Comparison of ENCODE assay signal across 13 cellular contexts in genomic region chr14:58899317-58899713, GRCh38.
DNase-seq lines count a peak whose midpoint lies in the region; FAIRE-seq and TF ChIP-seq lines count a peak whose summit lies in the region.
"Had no signal": no experiment of that assay in that cellular context is flagged by ENCODE, and none has a peak within 500 bp of the region (broad histone marks: within the 10 kb centered on the region; RNA-seq: fewer than 3 reads in every experiment).

No MANE protein-coding gene starts in this region.

- no peak overlapping the region for H3K4me3 ChIP-seq in left ventricle myocardium inferior
- H3K4me3 ChIP-seq: spleen, testis had no signal

- H3K27me3 ChIP-seq in left ventricle myocardium inferior (ENCODE audit: low read depth) = no peaks in the 10 kb centered on the region
- H3K27me3 ChIP-seq: spleen, testis had no signal

- H3K9me3 ChIP-seq in left ventricle myocardium inferior (replicated peaks) = no peaks in the 10 kb centered on the region
- H3K9me3 ChIP-seq: testis had no signal

- no peaks in the 10 kb centered on the region for H3K36me3 ChIP-seq in left ventricle myocardium inferior
- H3K36me3 ChIP-seq: spleen had no signal

- intact Hi-C loops in left ventricle myocardium inferior (cut with micrococcal nuclease) = no loop called here

- DNase-seq in H4 (ENCODE audit: low spot score) (peak; percentile 16), amniotic epithelial cell (ENCODE audit: low read depth) (peak; percentile 88), left ventricle myocardium inferior (no peak), urothelium cell line (ENCODE audit: low spot score) (peak; percentile 33), DMS153 treated with DMSO at 0.1 percent for 48 hours (lab: John Stamatoyannopoulos, UW; ENCODE audit: unreplicated experiment) (no peak), NCI-H1105 treated with DMSO at 0.1 percent for 48 hours (lab: John Stamatoyannopoulos, UW) (no peak)
- no peak for DNase-seq in activated effector memory CD4-positive, alpha-beta T cell treated with anti-CD3 and anti-CD28 coated beads, Interleukin-2, amount 50 U/mL, for 16 hours
- DNase-seq: activated CD8-positive, alpha-beta memory T cell treated with anti-CD3 and anti-CD28 coated beads, Interleukin-2, amount 10 ng/mL, durations not matched to agents 7 days and 5 days; dermis blood vessel endothelial cell; left cardiac atrium; spleen; testis had no signal

- H3K27ac ChIP-seq in left ventricle myocardium inferior (replicated peaks) = peak overlapping the region; percentile 38
- H3K27ac ChIP-seq: spleen, testis, VCaP had no signal

- no peaks in the 10 kb centered on the region for H3K4me1 ChIP-seq in left ventricle myocardium inferior
- H3K4me1 ChIP-seq: spleen, testis had no signal

- TF ChIP-seq CTCF in left ventricle myocardium inferior (IDR thresholded peaks at IDR 0.05; ENCODE audit: borderline replicate concordance) = no peak

- no peak for FAIRE-seq in urothelium cell line (lab: Jason Lieb, UNC)

Comparison
In these comparisons a context has a peak if more than half of its experiments do, and no peak if none do; other contexts are left out.
1. DNase-seq: peak in H4 (single experiment), amniotic epithelial cell (single experiment) and urothelium cell line (single experiment); none in left ventricle myocardium inferior (single experiment), activated effector memory CD4-positive, alpha-beta T cell treated with anti-CD3 and anti-CD28 coated beads, Interleukin-2, amount 50 U/mL, for 16 hours (single experiment), DMS153 treated with DMSO at 0.1 percent for 48 hours (single experiment) and NCI-H1105 treated with DMSO at 0.1 percent for 48 hours (single experiment).